In the genomic region with DNA sequence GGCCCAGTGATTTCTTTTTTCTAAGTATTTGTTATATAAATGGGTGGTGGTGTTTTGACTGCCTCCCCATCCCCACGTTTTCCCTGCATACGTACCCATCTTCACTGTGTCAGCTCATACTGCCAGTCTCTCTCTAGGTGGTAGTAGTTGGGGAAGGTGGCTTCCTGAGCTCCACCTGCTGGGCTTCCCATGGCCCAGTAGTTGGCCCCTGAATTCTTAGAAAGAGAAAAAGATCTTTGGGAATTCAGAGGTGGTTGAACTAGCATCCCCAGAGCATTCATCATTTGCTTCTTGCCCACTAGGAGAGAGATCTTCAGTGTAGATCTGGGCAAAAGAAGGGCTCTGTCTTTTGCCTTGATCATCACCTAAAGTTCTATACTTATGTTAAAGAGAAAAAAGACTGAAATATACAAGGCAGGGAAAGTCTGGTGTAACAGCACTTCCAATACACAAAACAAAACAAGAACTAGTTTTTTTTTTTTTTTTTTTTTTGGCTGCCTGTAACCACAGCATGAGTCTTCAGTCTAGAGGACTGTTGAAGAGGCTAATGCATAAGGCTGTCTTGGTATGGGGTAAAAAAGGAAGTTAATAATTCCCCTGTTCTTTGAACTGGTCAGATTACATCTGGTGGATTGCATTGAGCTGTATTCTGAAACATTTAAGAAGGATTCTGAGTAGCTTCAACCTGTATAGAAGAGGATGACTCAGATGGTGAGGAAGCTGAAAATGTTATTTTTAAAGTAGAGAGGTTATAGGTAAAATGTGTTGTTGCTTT, we compare ENCODE assay signal across 8 cellular contexts.
A peak's percentile ranks its signal among the peaks of the same experiment; 100 is the strongest.
DNase-seq lines count a peak whose midpoint lies in the region; ATAC-seq and TF ChIP-seq lines count a peak whose summit lies in the region.
"Had no signal": no experiment of that assay in that cellular context is flagged by ENCODE, and none has a peak within 500 bp of the region (broad histone marks: within the 10 kb centered on the region; RNA-seq: fewer than 3 reads in every experiment).

No MANE protein-coding gene starts in this region.

- no peak for TF ChIP-seq EP300 in sigmoid colon (IDR thresholded peaks at IDR 0.05)

- intact Hi-C loops in sigmoid colon (cut with DNase I): no loop called here

- H4K20me1 ChIP-seq in OCI-LY1 (ENCODE audit: insufficient read depth, low read length): no peaks in the 10 kb centered on the region

- H3K27ac ChIP-seq in OCI-LY1 (ENCODE audit: low read depth, low read length, poor library complexity, severe bottlenecking) (no peak overlapping the region), sigmoid colon (no peak overlapping the region)
- H3K27ac ChIP-seq: skin epidermis had no signal

- H3K27me3 ChIP-seq in OCI-LY1 (ENCODE audit: insufficient read depth, low read length) (no peaks in the 10 kb centered on the region), sigmoid colon (no peaks in the 10 kb centered on the region)

- no peaks in the 10 kb centered on the region for H3K4me1 ChIP-seq in OCI-LY1 (ENCODE audit: insufficient read depth, low read length, severe bottlenecking)
- H3K4me1 ChIP-seq in sigmoid colon: peaks cover 0 to under 1% (median under 1%) of the 10 kb centered on the region in 4 donors

- no peak for TF ChIP-seq POLR2A in sigmoid colon (IDR thresholded peaks at IDR 0.05)

- H3K36me3 ChIP-seq in OCI-LY1 (ENCODE audit: insufficient read depth, low read length) (no peaks in the 10 kb centered on the region), sigmoid colon (no peaks in the 10 kb centered on the region)

- H3K4me2 ChIP-seq in OCI-LY1 (ENCODE audit: low read length): no peak overlapping the region

- 0 out of 2 replicates have a peak, but pooled peaks have one; percentile 4 for TF ChIP-seq CTCF in OCI-LY1 (IDR thresholded peaks at IDR 0.05; ENCODE audit: low read length)
- no peak for TF ChIP-seq CTCF in sigmoid colon (IDR thresholded peaks at IDR 0.05)

- H2AFZ ChIP-seq in OCI-LY1 (ENCODE audit: low read length): no peak overlapping the region

- ATAC-seq in GM19328 (IDR thresholded peaks at IDR 0.05; ENCODE audit: unreplicated experiment): peak; percentile 83
- peak; percentile 97 for ATAC-seq in HG02884 (IDR thresholded peaks at IDR 0.05; ENCODE audit: unreplicated experiment)

- no peaks in the 10 kb centered on the region for H3K9me3 ChIP-seq in OCI-LY1 (ENCODE audit: low read length)
- H3K9me3 ChIP-seq in sigmoid colon: no peaks in the 10 kb centered on the region

- WGBS in sigmoid colon, 2 donors: 89 to 96% methylated on average over 2 of the region's 2 CpGs

- H3K4me3 ChIP-seq in OCI-LY1 (ENCODE audit: low read depth, low read length, poor library complexity, severe bottlenecking): no peak overlapping the region
- H3K4me3 ChIP-seq in sigmoid colon: no peak overlapping the region
- H3K4me3 ChIP-seq: skin epidermis had no signal

- no peaks in the 10 kb centered on the region for H3K79me2 ChIP-seq in OCI-LY1 (ENCODE audit: insufficient read depth, low read length)

- no peaks in the 10 kb centered on the region for H3K9me2 ChIP-seq in OCI-LY1 (ENCODE audit: low read depth, low read length)

- no peaks in the 10 kb centered on the region; the same call in 1 of the 2 replicates for H3F3A ChIP-seq in OCI-LY1 (ENCODE audit: insufficient read depth, low read length)

- no peak overlapping the region for H3K9ac ChIP-seq in OCI-LY1 (ENCODE audit: low read length)

- DNase-seq in pons (ENCODE audit: low spot score) (peak; percentile 45), sigmoid colon (no peak), RKO (ENCODE audit: low spot score) (no peak)
- DNase-seq in stimulated activated CD4-positive, alpha-beta T cell treated with anti-CD3 and anti-CD28 coated beads, Interleukin-4, amount 100 ng/mL, for 24 hours: no peak
